ENCODE assay signal across 1 cellular context in genomic region chr17:40095944-40096791, GRCh38.
TF ChIP-seq lines count a peak whose summit lies in the region.

No MANE protein-coding gene starts in this region.

TF ChIP-seq in GM12878, 131 proteins besides CTCF, POLR2A, EP300 and RAD21 (continued from another document):
- TF ChIP-seq, protein P1, sequence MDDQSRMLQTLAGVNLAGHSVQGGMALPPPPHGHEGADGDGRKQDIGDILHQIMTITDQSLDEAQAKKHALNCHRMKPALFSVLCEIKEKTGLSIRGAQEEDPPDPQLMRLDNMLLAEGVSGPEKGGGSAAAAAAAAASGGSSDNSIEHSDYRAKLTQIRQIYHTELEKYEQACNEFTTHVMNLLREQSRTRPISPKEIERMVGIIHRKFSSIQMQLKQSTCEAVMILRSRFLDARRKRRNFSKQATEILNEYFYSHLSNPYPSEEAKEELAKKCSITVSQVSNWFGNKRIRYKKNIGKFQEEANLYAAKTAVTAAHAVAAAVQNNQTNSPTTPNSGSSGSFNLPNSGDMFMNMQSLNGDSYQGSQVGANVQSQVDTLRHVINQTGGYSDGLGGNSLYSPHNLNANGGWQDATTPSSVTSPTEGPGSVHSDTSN (IDR thresholded peaks at IDR 0.05; ENCODE audit: insufficient replicate concordance, low read depth, low read length): no peak
- TF ChIP-seq BCL3 (IDR thresholded peaks at IDR 0.05; ENCODE audit: borderline replicate concordance, insufficient read depth, low read depth, low read length, poor library complexity, severe bottlenecking) (peak; percentile 46), FOXK2 (IDR thresholded peaks at IDR 0.05) (no peak), PAX8 (IDR thresholded peaks at IDR 0.05) (no peak), SREBF2 (IDR thresholded peaks at IDR 0.05; ENCODE audit: low read length) (no peak), MXI1 (IDR thresholded peaks at IDR 0.05; ENCODE audit: low read depth, low read length) (peak; percentile 84), BCLAF1 (IDR thresholded peaks at IDR 0.05) (no peak), ZSCAN29 (IDR thresholded peaks at IDR 0.05) (no peak), RUNX3 (IDR thresholded peaks at IDR 0.05; ENCODE audit: low read length) (peak; percentile 77), HCFC1 (IDR thresholded peaks at IDR 0.05; ENCODE audit: low read length) (no peak), KLF5 (IDR thresholded peaks at IDR 0.05; ENCODE audit: partially characterized antibody) (no peak), ZZZ3 (IDR thresholded peaks at IDR 0.05; ENCODE audit: control insufficient read depth, insufficient read length, low read depth) (no peak), RCOR1 (conservative IDR thresholded peaks at IDR 0.05; ENCODE audit: low read depth, low read length) (no peak), ATF7 (IDR thresholded peaks at IDR 0.05; ENCODE audit: low read depth) (peak; percentile 79), BHLHE40 (IDR thresholded peaks at IDR 0.05; ENCODE audit: borderline replicate concordance in 1 of 2, low read depth in 2 of 2, low read length in 1 of 2) (peak; percentile 97 to 98), USF2 (IDR thresholded peaks at IDR 0.05; ENCODE audit: borderline replicate concordance, low read depth, low read length) (peak; percentile 41), RB1 (IDR thresholded peaks at IDR 0.05; ENCODE audit: borderline replicate concordance) (no peak), YBX1 (IDR thresholded peaks at IDR 0.05) (no peak), NR2C2 (IDR thresholded peaks at IDR 0.05; ENCODE audit: borderline replicate concordance, control insufficient read depth, insufficient read length, low read depth) (no peak), ZNF207 (IDR thresholded peaks at IDR 0.05; ENCODE audit: borderline replicate concordance) (no peak; the same call in 1 of the 2 replicates), ETV6 (conservative IDR thresholded peaks at IDR 0.05 in 1 of 2, IDR thresholded peaks at IDR 0.05 in 1 of 2; ENCODE audit: borderline replicate concordance in 1 of 2, low read depth in 1 of 2) (peak in 1 of 2 experiments; percentile 99; a peak in 2 of 4 replicates), MEF2A (IDR thresholded peaks at IDR 0.05; ENCODE audit: insufficient read depth, low read depth, low read length) (0 out of 2 replicates have a peak, but pooled peaks have one; percentile 19), KAT2A (conservative IDR thresholded peaks at IDR 0.05; ENCODE audit: control insufficient read depth, low read depth, low read length) (no peak), MYB (IDR thresholded peaks at IDR 0.05; ENCODE audit: borderline replicate concordance, low read depth, low read length) (no peak), RFX5 (IDR thresholded peaks at IDR 0.05; ENCODE audit: low read depth, low read length) (no peak), BRCA1 (IDR thresholded peaks at IDR 0.05; ENCODE audit: low read depth, low read length) (no peak), GATAD2B (conservative IDR thresholded peaks at IDR 0.05; ENCODE audit: low read depth) (no peak), SIN3A (IDR thresholded peaks at IDR 0.05; ENCODE audit: low read depth, low read length) (no peak), PML (IDR thresholded peaks at IDR 0.05; ENCODE audit: low read length) (no peak), EGR1 (IDR thresholded peaks at IDR 0.05; ENCODE audit: borderline replicate concordance in 1 of 2, low read depth in 2 of 2, low read length in 2 of 2) (peak in 1 of 2 experiments; percentile 61; a peak in 2 of 3 replicates), IRF4 (IDR thresholded peaks at IDR 0.05; ENCODE audit: low read depth, low read length) (peak; percentile 72; the same call in 1 of the 2 replicates), MEF2B (IDR thresholded peaks at IDR 0.05; ENCODE audit: partially characterized antibody, poor library complexity, severe bottlenecking) (peak; percentile 7), SREBF1 (IDR thresholded peaks at IDR 0.05; ENCODE audit: low read length) (no peak), SMC3 (IDR thresholded peaks at IDR 0.05; ENCODE audit: borderline replicate concordance, low read length) (no peak), ASH2L (IDR thresholded peaks at IDR 0.05; ENCODE audit: borderline replicate concordance, low read depth) (no peak), CBX3 (IDR thresholded peaks at IDR 0.05; ENCODE audit: borderline replicate concordance, low read depth) (no peak), CBX5 (IDR thresholded peaks at IDR 0.05; ENCODE audit: low read depth) (no peak), PAX5 (IDR thresholded peaks at IDR 0.05; ENCODE audit: borderline replicate concordance, low read depth, low read length) (no peak)
- TF ChIP-seq, protein P2, sequence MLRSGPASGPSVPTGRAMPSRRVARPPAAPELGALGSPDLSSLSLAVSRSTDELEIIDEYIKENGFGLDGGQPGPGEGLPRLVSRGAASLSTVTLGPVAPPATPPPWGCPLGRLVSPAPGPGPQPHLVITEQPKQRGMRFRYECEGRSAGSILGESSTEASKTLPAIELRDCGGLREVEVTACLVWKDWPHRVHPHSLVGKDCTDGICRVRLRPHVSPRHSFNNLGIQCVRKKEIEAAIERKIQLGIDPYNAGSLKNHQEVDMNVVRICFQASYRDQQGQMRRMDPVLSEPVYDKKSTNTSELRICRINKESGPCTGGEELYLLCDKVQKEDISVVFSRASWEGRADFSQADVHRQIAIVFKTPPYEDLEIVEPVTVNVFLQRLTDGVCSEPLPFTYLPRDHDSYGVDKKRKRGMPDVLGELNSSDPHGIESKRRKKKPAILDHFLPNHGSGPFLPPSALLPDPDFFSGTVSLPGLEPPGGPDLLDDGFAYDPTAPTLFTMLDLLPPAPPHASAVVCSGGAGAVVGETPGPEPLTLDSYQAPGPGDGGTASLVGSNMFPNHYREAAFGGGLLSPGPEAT (IDR thresholded peaks at IDR 0.05; ENCODE audit: low read depth): peak; percentile 84; the same call in 1 of the 2 replicates
- TF ChIP-seq, protein P3, sequence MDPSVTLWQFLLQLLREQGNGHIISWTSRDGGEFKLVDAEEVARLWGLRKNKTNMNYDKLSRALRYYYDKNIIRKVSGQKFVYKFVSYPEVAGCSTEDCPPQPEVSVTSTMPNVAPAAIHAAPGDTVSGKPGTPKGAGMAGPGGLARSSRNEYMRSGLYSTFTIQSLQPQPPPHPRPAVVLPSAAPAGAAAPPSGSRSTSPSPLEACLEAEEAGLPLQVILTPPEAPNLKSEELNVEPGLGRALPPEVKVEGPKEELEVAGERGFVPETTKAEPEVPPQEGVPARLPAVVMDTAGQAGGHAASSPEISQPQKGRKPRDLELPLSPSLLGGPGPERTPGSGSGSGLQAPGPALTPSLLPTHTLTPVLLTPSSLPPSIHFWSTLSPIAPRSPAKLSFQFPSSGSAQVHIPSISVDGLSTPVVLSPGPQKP (IDR thresholded peaks at IDR 0.05; ENCODE audit: low read depth, low read length): no peak
- TF ChIP-seq, protein P4, sequence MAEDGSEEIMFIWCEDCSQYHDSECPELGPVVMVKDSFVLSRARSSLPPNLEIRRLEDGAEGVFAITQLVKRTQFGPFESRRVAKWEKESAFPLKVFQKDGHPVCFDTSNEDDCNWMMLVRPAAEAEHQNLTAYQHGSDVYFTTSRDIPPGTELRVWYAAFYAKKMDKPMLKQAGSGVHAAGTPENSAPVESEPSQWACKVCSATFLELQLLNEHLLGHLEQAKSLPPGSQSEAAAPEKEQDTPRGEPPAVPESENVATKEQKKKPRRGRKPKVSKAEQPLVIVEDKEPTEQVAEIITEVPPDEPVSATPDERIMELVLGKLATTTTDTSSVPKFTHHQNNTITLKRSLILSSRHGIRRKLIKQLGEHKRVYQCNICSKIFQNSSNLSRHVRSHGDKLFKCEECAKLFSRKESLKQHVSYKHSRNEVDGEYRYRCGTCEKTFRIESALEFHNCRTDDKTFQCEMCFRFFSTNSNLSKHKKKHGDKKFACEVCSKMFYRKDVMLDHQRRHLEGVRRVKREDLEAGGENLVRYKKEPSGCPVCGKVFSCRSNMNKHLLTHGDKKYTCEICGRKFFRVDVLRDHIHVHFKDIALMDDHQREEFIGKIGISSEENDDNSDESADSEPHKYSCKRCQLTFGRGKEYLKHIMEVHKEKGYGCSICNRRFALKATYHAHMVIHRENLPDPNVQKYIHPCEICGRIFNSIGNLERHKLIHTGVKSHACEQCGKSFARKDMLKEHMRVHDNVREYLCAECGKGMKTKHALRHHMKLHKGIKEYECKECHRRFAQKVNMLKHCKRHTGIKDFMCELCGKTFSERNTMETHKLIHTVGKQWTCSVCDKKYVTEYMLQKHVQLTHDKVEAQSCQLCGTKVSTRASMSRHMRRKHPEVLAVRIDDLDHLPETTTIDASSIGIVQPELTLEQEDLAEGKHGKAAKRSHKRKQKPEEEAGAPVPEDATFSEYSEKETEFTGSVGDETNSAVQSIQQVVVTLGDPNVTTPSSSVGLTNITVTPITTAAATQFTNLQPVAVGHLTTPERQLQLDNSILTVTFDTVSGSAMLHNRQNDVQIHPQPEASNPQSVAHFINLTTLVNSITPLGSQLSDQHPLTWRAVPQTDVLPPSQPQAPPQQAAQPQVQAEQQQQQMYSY (CRISPR knock-in tag; IDR thresholded peaks at IDR 0.05): no peak
